ENCODE assay signal across 12 cellular contexts in genomic region chr1:25610822-25611630, GRCh38. TPM values are rescaled to one million over a fixed set of nuclear protein-coding genes. Genes with fewer than 3 reads are reported as not detected.
DNase-seq lines count a peak whose midpoint lies in the region; ATAC-seq, FAIRE-seq and TF ChIP-seq lines count a peak whose summit lies in the region.
"Had no signal": no experiment of that assay in that cellular context is flagged by ENCODE, and none has a peak within 500 bp of the region (broad histone marks: within the 10 kb centered on the region; RNA-seq: fewer than 3 reads in every experiment).

No MANE protein-coding gene starts in this region.

- H3K9ac ChIP-seq in PC-3 (ENCODE audit: low read length) = no peak overlapping the region

- H3K27ac ChIP-seq in PC-3 (ENCODE audit: low read length) (no peak overlapping the region), esophagus muscularis mucosa (replicated peaks in 1 of 4) (no peak overlapping the region)
- H3K27ac ChIP-seq: uterus had no signal

- H3K9me3 ChIP-seq in PC-3 (ENCODE audit: low read length) = no peaks in the 10 kb centered on the region
- no peaks in the 10 kb centered on the region for H3K9me3 ChIP-seq in esophagus muscularis mucosa
- H3K9me3 ChIP-seq: uterus had no signal

- H3K4me2 ChIP-seq in PC-3 (ENCODE audit: low read length) = no peak overlapping the region

- CTCF ChIA-PET in PC-3 (lab: Charles Lee) = interaction anchor here (0.6 kb wide), 1 partner anchor 579 kb away, joined by 3 read pairs; no protein-coding TSS in a partner anchor

- intact Hi-C loops in PC-3 (cut with micrococcal nuclease) (loop anchor here (1.0 kb wide), 1 partner anchor 185 kb away; no protein-coding TSS in a partner anchor), esophagus muscularis mucosa (cut with DNase I) (no loop called here)

- WGBS in esophagus muscularis mucosa = 58% methylated on average over 8 of the region's 8 CpGs

- ATAC-seq in PC-3 (peak; percentile 42), GM19463 (IDR thresholded peaks at IDR 0.05; ENCODE audit: unreplicated experiment) (no peak)
- ATAC-seq: activated CD8-positive, alpha-beta memory T cell treated with anti-CD3 and anti-CD28 coated beads, Interleukin-2, amount 10 ng/mL, durations not matched to agents 7 days and 5 days; naive thymus-derived CD4-positive, alpha-beta T cell had no signal

- no peaks in the 10 kb centered on the region for H3K36me3 ChIP-seq in PC-3 (ENCODE audit: low read depth, low read length)
- no peaks in the 10 kb centered on the region for H3K36me3 ChIP-seq in esophagus muscularis mucosa
- H3K36me3 ChIP-seq: uterus had no signal

- FAIRE-seq in GM19239 (lab: Jason Lieb, UNC) = no peak

- H3K4me3 ChIP-seq in GM12864 (ENCODE audit: low read depth, low read length) (no peak overlapping the region), PC-3 (ENCODE audit: low read length) (no peak overlapping the region), esophagus muscularis mucosa (no peak overlapping the region)
- H3K4me3 ChIP-seq: uterus had no signal

- no peak for TF ChIP-seq EP300 in esophagus muscularis mucosa (IDR thresholded peaks at IDR 0.05)

- DNase-seq in AG09319 (ENCODE audit: extremely low read depth, low read depth) (no peak), GM12864 (ENCODE audit: low read depth) (no peak), PC-3 (peak; percentile 41), esophagus muscularis mucosa (ENCODE audit: extremely low spot score) (peak; percentile 60), NCI-H524 (lab: John Stamatoyannopoulos, UW) (no peak), GM19239 (ENCODE audit: insufficient read length, low spot score) (no peak)
- no peak for DNase-seq in stimulated activated CD8-positive, alpha-beta memory T cell treated with anti-CD3 and anti-CD28 coated beads, Interleukin-4, amount 100 ng/mL, for 48 hours
- DNase-seq: activated CD8-positive, alpha-beta memory T cell treated with anti-CD3 and anti-CD28 coated beads, Interleukin-2, amount 10 ng/mL, durations not matched to agents 7 days and 5 days; central memory CD4-positive, alpha-beta T cell; uterus had no signal

- H2AFZ ChIP-seq in PC-3 (ENCODE audit: low read length) = no peak overlapping the region

- H3F3A ChIP-seq in PC-3 (ENCODE audit: low read length, unreplicated experiment) = no peaks in the 10 kb centered on the region

- H3K4me1 ChIP-seq in PC-3 (ENCODE audit: insufficient read depth, low read length) = peaks cover 19% of the 10 kb centered on the region
- H3K4me1 ChIP-seq in esophagus muscularis mucosa = peaks cover 5 to 43% (median 40%) of the 10 kb centered on the region in 4 donors

- no peaks in the 10 kb centered on the region for H3K79me2 ChIP-seq in PC-3 (ENCODE audit: low read length)

- POLR2A ChIA-PET in PC-3 (lab: Charles Lee; ENCODE audit: unreplicated experiment) = interaction anchor here (0.6 kb wide), 1 partner anchor 147 kb away, joined by 4 read pairs; no protein-coding TSS in a partner anchor

- TF ChIP-seq POLR2A in esophagus muscularis mucosa (IDR thresholded peaks at IDR 0.05; ENCODE audit: low read depth) = no peak

- TF ChIP-seq CTCF in AG09319 (IDR thresholded peaks at IDR 0.05; ENCODE audit: low read depth, low read length) = peak; percentile 51
- peak; percentile 31 for TF ChIP-seq CTCF in GM12864 (IDR thresholded peaks at IDR 0.05; ENCODE audit: low read depth, low read length, missing control alignments)
- TF ChIP-seq CTCF in PC-3 (conservative IDR thresholded peaks at IDR 0.05; ENCODE audit: low read depth, low read length) = peak; percentile 59
- TF ChIP-seq CTCF in esophagus muscularis mucosa (IDR thresholded peaks at IDR 0.05) = peak in 2 of 3 experiments; percentile 16 to 27

- BruUV-seq in PC-3 (replicated peaks; lab: Mats Ljungman, UMichigan) = no TSS peak

- H3K27me3 ChIP-seq in PC-3 (ENCODE audit: low read length) (peaks cover 3% of the 10 kb centered on the region; the same call in 1 of the 2 replicates), esophagus muscularis mucosa (no peaks in the 10 kb centered on the region)
- H3K27me3 ChIP-seq: uterus had no signal

- no peaks in the 10 kb centered on the region for H4K20me1 ChIP-seq in PC-3 (ENCODE audit: low read length)

- no peaks in the 10 kb centered on the region for H3K9me2 ChIP-seq in PC-3 (replicated peaks; ENCODE audit: low read length)

RNA-seq across cellular contexts. Expression of gene MAN1C1, which starts 5.6 kb away (rescaled TPM):
- total RNA-seq in PC-3 (2014; rRNA removed) (0.11 and 0.75 TPM in 2 replicates), esophagus muscularis mucosa (10 to 100 TPM; 20.2 to 22.8 (median 20.7) TPM)

Comparison
In these comparisons a context has a peak if more than half of its experiments do, and no peak if none do; other contexts are left out.
1. DNase-seq: peak in PC-3 (single experiment) and esophagus muscularis mucosa (single experiment); none in AG09319 (single experiment), GM12864 (single experiment), NCI-H524 (0 of 2), GM19239 (single experiment) and stimulated activated CD8-positive, alpha-beta memory T cell treated with anti-CD3 and anti-CD28 coated beads, Interleukin-4, amount 100 ng/mL, for 48 hours (single experiment).
2. RNA of gene MAN1C1, which starts 5.6 kb away (total RNA-seq): 20.2 to 22.8 TPM in esophagus muscularis mucosa; 0.11 to 0.75 TPM in PC-3; every median in the first group is over 10 times any median in the second.
3. Peak in every context shown above with its lines, with median percentiles within 50 percentile points of each other: CTCF ChIP-seq.